12 cellular contexts compared by ENCODE assay signal in the genomic region with DNA sequence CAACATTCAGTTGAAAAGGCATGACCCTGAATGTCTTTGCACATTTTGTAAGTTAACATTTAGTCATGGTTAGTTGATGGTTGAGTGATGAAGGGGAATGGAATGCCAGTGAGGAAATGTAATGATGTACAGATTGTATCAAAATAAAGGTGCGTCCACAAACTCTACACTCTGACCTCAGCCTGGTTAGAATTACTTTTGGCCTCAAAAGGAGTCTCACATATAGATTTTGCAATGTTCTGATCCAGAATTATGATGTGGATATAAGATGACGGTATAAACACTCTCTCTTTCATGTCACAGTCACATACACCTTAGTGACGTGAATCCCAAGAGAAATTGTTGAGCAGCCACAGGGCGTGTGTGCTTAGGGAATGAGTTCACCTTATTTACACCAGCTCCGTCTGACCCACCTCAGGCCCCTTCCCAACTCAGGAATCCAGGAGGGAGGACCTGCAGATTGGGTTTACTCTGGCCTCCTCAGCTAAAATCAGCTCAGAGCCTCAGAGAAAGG.
A peak's percentile ranks its signal among the peaks of the same experiment; 100 is the strongest.
DNase-seq lines count a peak whose midpoint lies in the region; ATAC-seq and TF ChIP-seq lines count a peak whose summit lies in the region.
"Had no signal": no experiment of that assay in that cellular context is flagged by ENCODE, and none has a peak within 500 bp of the region (broad histone marks: within the 10 kb centered on the region; RNA-seq: fewer than 3 reads in every experiment).

No MANE protein-coding gene starts in this region.

- peaks cover 64% of the 10 kb centered on the region for H3K4me1 ChIP-seq in mammary epithelial cell (ENCODE audit: insufficient read depth, low read length)
- H3K4me1 ChIP-seq: heart right ventricle had no signal

- ATAC-seq in HG02798 (IDR thresholded peaks at IDR 0.05; ENCODE audit: poor library complexity, unreplicated experiment), result no peak
- no peak for ATAC-seq in WTC11
- ATAC-seq: heart right ventricle had no signal

- peaks cover 13% of the 10 kb centered on the region for H3K9me3 Mint-ChIP-seq in WTC11

- intact Hi-C loops in mammary epithelial cell (cut with micrococcal nuclease), result loop anchor here (1.0 to 10.0 kb wide), 4 partner anchors 103 to 1501 kb away; partner anchors contain the start of gene ZC3H12C

- dilution Hi-C loops in mammary epithelial cell (cut with HindIII; ENCODE audit: low sequenced_read_pairs), result no loop called here

- no TSS peak for BruUV-seq in mammary epithelial cell (replicated peaks; lab: Mats Ljungman, UMichigan)

- H3K9me3 ChIP-seq in AG04450 (ENCODE audit: control insufficient read depth, insufficient read depth, low read length) (no peaks in the 10 kb centered on the region), mammary epithelial cell (replicated peaks; ENCODE audit: insufficient read depth, low read length) (no peaks in the 10 kb centered on the region)
- H3K9me3 ChIP-seq: heart right ventricle had no signal

- H3K4me3 ChIP-seq in AG04450 (ENCODE audit: low read depth, low read length) (no peak overlapping the region), mammary epithelial cell (replicated peaks in 1 of 3; ENCODE audit: insufficient read depth in 1 of 3, low read depth in 2 of 3, low read length in 3 of 3) (no peak overlapping the region)
- H3K4me3 ChIP-seq: heart right ventricle had no signal

- 5% methylated on average over 5 of the region's 5 CpGs for WGBS in mammary epithelial cell (ENCODE audit: low coverage, missing lambda C conversion rate)

- H3K9ac ChIP-seq in mammary epithelial cell (ENCODE audit: insufficient read depth, low read length), result peak overlapping the region; percentile 58

- H3K4me2 ChIP-seq in mammary epithelial cell (ENCODE audit: insufficient read depth, low read depth, low read length), result peak overlapping the region; percentile 54

- peaks cover 18% of the 10 kb centered on the region for H3K4me1 Mint-ChIP-seq in WTC11

- no peak for DNase-seq in AG04450 (ENCODE audit: low read depth, low spot score)
- peak; percentile 50 for DNase-seq in HS-27A (ENCODE audit: low read depth)
- peak; percentile 94 for DNase-seq in mammary epithelial cell
- DNase-seq in kidney tubule cell (ENCODE audit: low spot score), result peak; percentile 89
- no peak for DNase-seq in GF-D8 (lab: John Stamatoyannopoulos, UW)
- no peak for DNase-seq in stimulated activated CD4-positive, alpha-beta T cell treated with anti-CD3 and anti-CD28 coated beads, Interleukin-1b, Interleukin-23, amount 100 ng/mL, for 48 hours
- DNase-seq in WTC11 (ENCODE audit: low spot score), result no peak
- DNase-seq: activated T-cell treated with anti-CD3 and anti-CD28 coated beads for 4 hours, heart right ventricle, NCI-H69, nephron progenitor cell had no signal

- H3K4me3 Mint-ChIP-seq in WTC11, result no peak overlapping the region
- H3K4me3 Mint-ChIP-seq: nephron progenitor cell had no signal

- H4K20me1 ChIP-seq in mammary epithelial cell (ENCODE audit: insufficient read depth, low read length), result no peaks in the 10 kb centered on the region

- H3K36me3 ChIP-seq in mammary epithelial cell (ENCODE audit: insufficient read depth, low read length), result no peaks in the 10 kb centered on the region
- H3K36me3 ChIP-seq: heart right ventricle had no signal

- H3K27ac ChIP-seq in AG04450 (ENCODE audit: low read depth, low read length) (peak overlapping the region; percentile 25), mammary epithelial cell (ENCODE audit: insufficient read depth, low read depth, low read length) (peak overlapping the region; percentile 95)
- H3K27ac ChIP-seq: heart right ventricle had no signal

- no peaks in the 10 kb centered on the region for H3K79me2 ChIP-seq in mammary epithelial cell (ENCODE audit: insufficient read depth, low read length)

- H3K27me3 ChIP-seq in AG04450 (ENCODE audit: control insufficient read depth, insufficient read depth, low read length), result no peaks in the 10 kb centered on the region
- H3K27me3 ChIP-seq in mammary epithelial cell (ENCODE audit: insufficient read depth, low read length), result no peaks in the 10 kb centered on the region
- H3K27me3 ChIP-seq: heart right ventricle had no signal

- CTCF ChIA-PET in AG04450 (lab: Charles Lee) (interaction anchor here (0.8 to 1.1 kb wide), 3 partner anchors 22 to 238 kb away, joined by 3 to 4 read pairs (median 3); no protein-coding TSS in a partner anchor), mammary epithelial cell (lab: Charles Lee; ENCODE audit: low non-redundant PET) (no interaction called here), WTC11 (lab: Charles Lee) (interaction anchor here (0.7 to 1.5 kb wide), 3 partner anchors 239 to 284 kb away, joined by 3 to 6 read pairs (median 3); no protein-coding TSS in a partner anchor)

- H3K27me3 Mint-ChIP-seq in WTC11 (ENCODE audit: low read depth), result no peaks in the 10 kb centered on the region

- POLR2A ChIA-PET in AG04450 (lab: Yijun Ruan, JAX), result interaction anchor here (1.5 kb wide), 1 partner anchor 233 kb away, joined by 3 read pairs; the partner anchor contains the start of gene FDX1
- POLR2A ChIA-PET in WTC11 (lab: Charles Lee), result no interaction called here

- no peaks in the 10 kb centered on the region for H3K36me3 Mint-ChIP-seq in WTC11

- no peak overlapping the region for H3K27ac Mint-ChIP-seq in WTC11

- TF ChIP-seq CTCF in AG04450 (IDR thresholded peaks at IDR 0.05; ENCODE audit: low read depth, low read length) (no peak), mammary epithelial cell (conservative IDR thresholded peaks at IDR 0.05 in 1 of 2, IDR thresholded peaks at IDR 0.05 in 1 of 2; ENCODE audit: extremely low read depth in 1 of 2, insufficient read depth in 1 of 2, low read depth in 1 of 2, low read length in 2 of 2) (no peak), WTC11 (IDR thresholded peaks at IDR 0.05) (no peak)

- H2AFZ ChIP-seq in mammary epithelial cell (ENCODE audit: low read depth, low read length), result peak overlapping the region; percentile 61

- in situ Hi-C loops in mammary epithelial cell (cut with MboI; ENCODE audit: low sequenced_read_pairs in 2 of 2), result loop anchor here in 1 of 2 donors (25.0 kb wide), 1 partner anchor 234 kb away; no protein-coding TSS in a partner anchor

TF ChIP-seq in WTC11, 78 proteins besides CTCF, POLR2A, EP300 and RAD21 (continues in another document):
- TF ChIP-seq ZSCAN18 (CRISPR knock-in tag; IDR thresholded peaks at IDR 0.05) (no peak), NR1H2 (CRISPR knock-in tag; IDR thresholded peaks at IDR 0.05) (no peak), FOXP1 (CRISPR knock-in tag; IDR thresholded peaks at IDR 0.05; ENCODE audit: borderline replicate concordance) (no peak), JUN (CRISPR knock-in tag; IDR thresholded peaks at IDR 0.05) (no peak), GRHL2 (CRISPR knock-in tag; IDR thresholded peaks at IDR 0.05; ENCODE audit: insufficient replicate concordance, severe bottlenecking) (no peak), SMAD4 (CRISPR knock-in tag; IDR thresholded peaks at IDR 0.05) (no peak), ZNF416 (CRISPR knock-in tag; IDR thresholded peaks at IDR 0.05) (no peak), ETV6 (CRISPR knock-in tag; IDR thresholded peaks at IDR 0.05) (no peak), NR2C2 (CRISPR knock-in tag; IDR thresholded peaks at IDR 0.05) (no peak)
- TF ChIP-seq, protein P1, sequence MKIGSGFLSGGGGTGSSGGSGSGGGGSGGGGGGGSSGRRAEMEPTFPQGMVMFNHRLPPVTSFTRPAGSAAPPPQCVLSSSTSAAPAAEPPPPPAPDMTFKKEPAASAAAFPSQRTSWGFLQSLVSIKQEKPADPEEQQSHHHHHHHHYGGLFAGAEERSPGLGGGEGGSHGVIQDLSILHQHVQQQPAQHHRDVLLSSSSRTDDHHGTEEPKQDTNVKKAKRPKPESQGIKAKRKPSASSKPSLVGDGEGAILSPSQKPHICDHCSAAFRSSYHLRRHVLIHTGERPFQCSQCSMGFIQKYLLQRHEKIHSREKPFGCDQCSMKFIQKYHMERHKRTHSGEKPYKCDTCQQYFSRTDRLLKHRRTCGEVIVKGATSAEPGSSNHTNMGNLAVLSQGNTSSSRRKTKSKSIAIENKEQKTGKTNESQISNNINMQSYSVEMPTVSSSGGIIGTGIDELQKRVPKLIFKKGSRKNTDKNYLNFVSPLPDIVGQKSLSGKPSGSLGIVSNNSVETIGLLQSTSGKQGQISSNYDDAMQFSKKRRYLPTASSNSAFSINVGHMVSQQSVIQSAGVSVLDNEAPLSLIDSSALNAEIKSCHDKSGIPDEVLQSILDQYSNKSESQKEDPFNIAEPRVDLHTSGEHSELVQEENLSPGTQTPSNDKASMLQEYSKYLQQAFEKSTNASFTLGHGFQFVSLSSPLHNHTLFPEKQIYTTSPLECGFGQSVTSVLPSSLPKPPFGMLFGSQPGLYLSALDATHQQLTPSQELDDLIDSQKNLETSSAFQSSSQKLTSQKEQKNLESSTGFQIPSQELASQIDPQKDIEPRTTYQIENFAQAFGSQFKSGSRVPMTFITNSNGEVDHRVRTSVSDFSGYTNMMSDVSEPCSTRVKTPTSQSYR (CRISPR knock-in tag; IDR thresholded peaks at IDR 0.05), result no peak
- TF ChIP-seq, protein P2, sequence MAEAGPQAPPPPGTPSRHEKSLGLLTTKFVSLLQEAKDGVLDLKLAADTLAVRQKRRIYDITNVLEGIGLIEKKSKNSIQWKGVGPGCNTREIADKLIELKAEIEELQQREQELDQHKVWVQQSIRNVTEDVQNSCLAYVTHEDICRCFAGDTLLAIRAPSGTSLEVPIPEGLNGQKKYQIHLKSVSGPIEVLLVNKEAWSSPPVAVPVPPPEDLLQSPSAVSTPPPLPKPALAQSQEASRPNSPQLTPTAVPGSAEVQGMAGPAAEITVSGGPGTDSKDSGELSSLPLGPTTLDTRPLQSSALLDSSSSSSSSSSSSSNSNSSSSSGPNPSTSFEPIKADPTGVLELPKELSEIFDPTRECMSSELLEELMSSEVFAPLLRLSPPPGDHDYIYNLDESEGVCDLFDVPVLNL (CRISPR knock-in tag; IDR thresholded peaks at IDR 0.05; ENCODE audit: borderline replicate concordance, low read depth), result no peak

Comparison
In these comparisons a context has a peak if more than half of its experiments do, and no peak if none do; other contexts are left out.
1. DNase-seq: peak in HS-27A (single experiment), mammary epithelial cell (single experiment) and kidney tubule cell (single experiment); none in AG04450 (single experiment), GF-D8 (single experiment), stimulated activated CD4-positive, alpha-beta T cell treated with anti-CD3 and anti-CD28 coated beads, Interleukin-1b, Interleukin-23, amount 100 ng/mL, for 48 hours (single experiment) and WTC11 (single experiment).